8 cellular contexts compared by ENCODE assay signal in the genomic region with DNA sequence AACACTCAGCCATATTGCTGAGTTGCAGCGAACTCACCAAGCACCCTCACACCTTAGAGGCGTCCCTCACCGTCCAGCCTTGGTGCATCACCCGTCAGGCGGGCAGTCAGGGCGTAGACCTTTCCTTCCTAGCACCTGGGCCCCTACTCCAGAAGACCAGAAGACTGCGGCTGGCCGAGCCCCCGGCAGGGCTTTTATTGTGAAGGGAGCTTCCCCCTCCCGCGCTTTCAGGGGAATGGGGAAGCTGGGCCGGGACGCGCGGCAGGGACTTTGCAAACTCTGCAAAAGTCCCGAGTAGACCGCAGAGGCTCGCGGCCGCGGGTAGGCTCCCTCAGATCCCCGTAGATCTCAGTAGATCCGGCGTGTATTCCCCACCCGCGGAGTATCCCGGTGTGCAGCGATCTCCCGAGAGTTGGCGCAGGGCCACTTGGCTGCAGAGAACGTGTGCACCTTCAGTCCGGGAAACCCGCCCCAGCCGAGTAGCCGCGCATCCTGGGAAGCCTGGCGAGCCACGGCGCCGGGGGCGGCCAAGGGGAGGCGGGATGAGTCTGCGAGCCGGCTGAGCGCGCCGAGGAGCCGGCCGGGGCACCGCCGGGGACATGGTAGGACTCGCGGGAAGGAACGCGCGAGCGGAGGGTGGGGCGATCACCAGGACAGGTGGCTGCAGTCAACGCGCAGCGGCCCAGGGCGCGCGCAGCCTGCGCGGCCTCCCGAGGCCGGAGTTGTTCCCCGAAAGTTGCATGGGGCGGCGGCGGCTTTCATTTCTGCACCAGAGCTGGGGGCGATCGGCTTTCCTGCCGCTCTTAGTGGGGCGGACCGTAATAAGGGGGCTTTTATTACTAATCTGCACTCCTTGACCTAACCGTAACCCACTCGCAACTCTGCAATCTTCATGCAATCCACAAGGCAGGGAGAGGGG. TPM values are rescaled to one million over a fixed set of nuclear protein-coding genes. Genes with fewer than 3 reads are reported as not detected.
DNase-seq lines count a peak whose midpoint lies in the region; ATAC-seq and TF ChIP-seq lines count a peak whose summit lies in the region.

Gene GASK1A (plus strand): TSS at position 268 of the 919 bp plus-strand sequence. CDS start 332 bp downstream, at position 600.

- under 1% methylated on average over 17 of the region's 79 CpGs for WGBS in right lobe of liver (ENCODE audit: insufficient coverage, low coverage, low lambda C conversion rate, missing lambda C conversion rate)

- CTCF ChIA-PET in RWPE1 (lab: Yijun Ruan, JAX): no interaction called here

- peak within 1 kb of the TSS; percentile 28 to 30 for H3K4me3 ChIP-seq in cardiac fibroblast (replicated peaks in 1 of 2; ENCODE audit: low read depth in 2 of 2, low read length in 2 of 2)
- H3K4me3 ChIP-seq in right lobe of liver: peak within 1 kb of the TSS; percentile 61 to 75 (median 63)

- H3K27ac ChIP-seq in RWPE1 (peak within 1 kb of the TSS; percentile 4; the same call in 1 of the 2 replicates), right lobe of liver (peak within 1 kb of the TSS; percentile 2 to 79 (median 48))

- peak; percentile 64 to 84 (median 82) for ATAC-seq in right lobe of liver
- ATAC-seq in HG03571 (IDR thresholded peaks at IDR 0.05; ENCODE audit: unreplicated experiment): no peak

- H3K36me3 ChIP-seq in right lobe of liver: no peaks in the 10 kb centered on the region

- no peaks in the 10 kb centered on the region for H3K27me3 ChIP-seq in right lobe of liver

- POLR2A ChIA-PET in RWPE1 (lab: Yijun Ruan, JAX; ENCODE audit: low non-redundant PET): no interaction called here

- TF ChIP-seq CTCF in RWPE1 (conservative IDR thresholded peaks at IDR 0.05; ENCODE audit: low read depth): no peak
- no peak for TF ChIP-seq CTCF in cardiac fibroblast (IDR thresholded peaks at IDR 0.05; ENCODE audit: low read depth, low read length)
- no peak for TF ChIP-seq CTCF in right lobe of liver (IDR thresholded peaks at IDR 0.05)

- intact Hi-C loops in right lobe of liver (cut with DNase I): no loop called here

- TF ChIP-seq POLR2A in right lobe of liver (IDR thresholded peaks at IDR 0.05): peak; percentile 34

- H3K4me1 ChIP-seq in right lobe of liver: peaks cover 0 to 12% (median 0%) of the 10 kb centered on the region in 4 donors

- peak; percentile 13 for DNase-seq in NCI-H2227 (lab: John Stamatoyannopoulos, UW; ENCODE audit: unreplicated experiment)
- DNase-seq in NCI-H2227 treated with DMSO at 0.1 percent for 48 hours (lab: John Stamatoyannopoulos, UW): no peak
- peak; percentile 16 for DNase-seq in RWPE1 (ENCODE audit: low spot score)
- peak in 1 of 2 donors; percentile 13 for DNase-seq in cardiac fibroblast (ENCODE audit: low read depth in 2 of 2)
- DNase-seq in right lobe of liver: peak; percentile 72 to 80 (median 78)
- peak; percentile 4 to 20 for DNase-seq in stimulated activated CD4-positive, alpha-beta T cell treated with anti-CD3 and anti-CD28 coated beads, Interleukin-4, amount 100 ng/mL, for 4 hours
- no peak for DNase-seq in pons (ENCODE audit: low spot score)

- H3K9me3 ChIP-seq in right lobe of liver: peaks cover 0 to 3% (median 0%) of the 10 kb centered on the region in 4 donors

RNA-seq across cellular contexts. Expression of gene GASK1A, which starts in this region (rescaled TPM):
- total RNA-seq in right lobe of liver: 10 to 100 TPM in 3 of 6 experiments, 1 to 10 TPM in 3; 5.5 to 17.5 (median 10.5) TPM

Comparison
In these comparisons a context has a peak if more than half of its experiments do, and no peak if none do; other contexts are left out.
1. DNase-seq: peak in NCI-H2227 (single experiment), RWPE1 (single experiment), right lobe of liver (3 of 3) and stimulated activated CD4-positive, alpha-beta T cell treated with anti-CD3 and anti-CD28 coated beads, Interleukin-4, amount 100 ng/mL, for 4 hours (2 of 2); none in NCI-H2227 treated with DMSO at 0.1 percent for 48 hours (single experiment) and pons (single experiment).